Comparison of ENCODE assay signal across 17 cellular contexts in the genomic region with DNA sequence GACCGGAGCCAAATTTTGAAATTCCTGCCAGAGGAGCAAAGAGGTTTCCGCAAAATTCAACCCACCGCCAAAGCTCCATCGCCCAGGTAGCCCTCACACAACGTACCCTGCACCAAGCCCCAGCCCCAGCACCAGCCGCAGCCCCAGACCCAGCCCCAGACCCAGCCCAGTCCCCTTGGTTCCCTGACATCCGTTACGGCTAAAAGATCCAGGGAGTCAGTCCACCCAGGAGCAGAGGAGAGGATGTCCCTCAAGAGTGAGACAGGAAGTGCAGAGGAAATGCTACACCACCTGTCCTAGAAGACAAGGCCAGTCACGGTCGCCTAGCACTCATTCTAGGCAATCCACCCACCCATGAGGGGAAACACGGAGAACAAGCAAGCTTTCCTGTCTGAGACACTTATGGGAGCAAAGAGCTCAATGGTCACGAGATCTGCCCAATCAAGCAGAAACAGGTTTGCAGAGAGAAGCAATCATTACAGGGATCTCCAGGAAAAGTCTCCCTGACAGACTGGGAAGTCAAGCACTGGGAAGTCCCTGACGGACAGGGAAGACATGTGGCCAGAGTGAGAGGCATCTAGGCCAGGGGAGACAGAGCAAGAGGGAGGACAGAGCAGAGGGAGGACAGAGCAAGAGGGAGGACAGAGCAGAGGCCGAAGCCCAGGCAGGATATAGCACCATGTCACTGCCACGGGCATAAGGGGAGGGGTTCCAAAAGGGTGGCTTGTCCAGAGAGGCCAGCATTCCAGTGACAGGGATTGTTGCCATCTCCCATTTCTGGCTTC. TPM values are rescaled to one million over a fixed set of nuclear protein-coding genes. Genes with fewer than 3 reads are reported as not detected.
DNase-seq lines count a peak whose midpoint lies in the region; ATAC-seq and TF ChIP-seq lines count a peak whose summit lies in the region.
"Had no signal": no experiment of that assay in that cellular context is flagged by ENCODE, and none has a peak within 500 bp of the region (broad histone marks: within the 10 kb centered on the region; RNA-seq: fewer than 3 reads in every experiment).

No MANE protein-coding gene starts in this region.

- H3K9me3 Mint-ChIP-seq in activated T-cell treated with anti-CD3 and anti-CD28 coated beads, Interleukin-2, amount 50 U/mL, for 24 hours = peaks cover 6% of the 10 kb centered on the region
- H3K9me3 Mint-ChIP-seq in activated T-cell treated with anti-CD3 and anti-CD28 coated beads, Interleukin-2, amount 50 U/mL, for 4 hours = no peaks in the 10 kb centered on the region
- H3K9me3 Mint-ChIP-seq in activated T-helper 1 cell treated with anti-CD3 and anti-CD28 coated beads, Interleukin-12 subunit alpha, Interleukin-12 subunit beta, Interleukin-2, Interleukin-4 antibody, amounts not matched to agents 30 ng/mL and 10 ng/mL and 1 ng/mL, durations not matched to agents 14 hours and 24 hours and 36 hours = peaks cover 17% of the 10 kb centered on the region

- 63 to 76% methylated on average over 15 of the region's 15 CpGs for WGBS in upper lobe of left lung, 2 donors
- WGBS in thyroid gland, 2 donors = 71 to 76% methylated on average over 15 of the region's 15 CpGs

- ATAC-seq in activated T-cell treated with anti-CD3 and anti-CD28 coated beads, Interleukin-2, amount 50 U/mL, for 4 hours = no peak
- ATAC-seq in RWPE2 (ENCODE audit: low read depth) (no peak), upper lobe of left lung (ENCODE audit: low FRiP score in 2 of 2) (peak; percentile 31 to 64)

- H3K36me3 ChIP-seq in RWPE2 (ENCODE audit: low read depth) (no peaks in the 10 kb centered on the region), upper lobe of left lung (no peaks in the 10 kb centered on the region), thyroid gland (no peaks in the 10 kb centered on the region)

- H3K4me3 Mint-ChIP-seq in activated T-cell treated with anti-CD3 and anti-CD28 coated beads, Interleukin-2, amount 50 U/mL, for 24 hours = no peak overlapping the region
- H3K4me3 Mint-ChIP-seq in activated T-cell treated with anti-CD3 and anti-CD28 coated beads, Interleukin-2, amount 50 U/mL, for 4 hours = no peak overlapping the region
- H3K4me3 Mint-ChIP-seq in activated T-helper 1 cell treated with anti-CD3 and anti-CD28 coated beads, Interleukin-12 subunit alpha, Interleukin-12 subunit beta, Interleukin-2, Interleukin-4 antibody, amounts not matched to agents 30 ng/mL and 10 ng/mL and 1 ng/mL, durations not matched to agents 14 hours and 24 hours and 36 hours = no peak overlapping the region

- DNase-seq in activated T-cell treated with anti-CD3 and anti-CD28 coated beads, Interleukin-2, amount 50 U/mL, for 24 hours = peak; percentile 11
- no peak for DNase-seq in activated T-cell treated with anti-CD3 and anti-CD28 coated beads, Interleukin-2, amount 50 U/mL, for 4 hours
- DNase-seq in RWPE2 (ENCODE audit: low spot score) = peak; percentile 18
- peak; percentile 85 for DNase-seq in mesenteric fat pad (ENCODE audit: low spot score)
- peak in 1 of 2 donors; percentile 55 for DNase-seq in upper lobe of left lung
- DNase-seq in activated T-helper 1 cell treated with anti-CD3 and anti-CD28 coated beads, Interleukin-12 subunit alpha, Interleukin-12 subunit beta, Interleukin-2, Interleukin-4 antibody, amounts not matched to agents 30 ng/mL and 10 ng/mL and 1 ng/mL, durations not matched to agents 14 hours and 24 hours and 36 hours (ENCODE audit: low spot score) = no peak
- no peak for DNase-seq in NCI-H345 treated with DMSO at 0.1 percent for 48 hours (lab: John Stamatoyannopoulos, UW; ENCODE audit: unreplicated experiment)
- DNase-seq in thyroid gland = no peak
- DNase-seq: GM23248, HCEC 1CT, MV-4-11, NCI-H1417 treated with DMSO at 0.1 percent for 48 hours, NCI-H2081, NCI-H510A, NCI-H774 had no signal

- no peaks in the 10 kb centered on the region for H3K27me3 Mint-ChIP-seq in activated T-cell treated with anti-CD3 and anti-CD28 coated beads, Interleukin-2, amount 50 U/mL, for 24 hours
- no peaks in the 10 kb centered on the region for H3K27me3 Mint-ChIP-seq in activated T-cell treated with anti-CD3 and anti-CD28 coated beads, Interleukin-2, amount 50 U/mL, for 4 hours (ENCODE audit: low read depth)
- no peaks in the 10 kb centered on the region for H3K27me3 Mint-ChIP-seq in activated T-helper 1 cell treated with anti-CD3 and anti-CD28 coated beads, Interleukin-12 subunit alpha, Interleukin-12 subunit beta, Interleukin-2, Interleukin-4 antibody, amounts not matched to agents 30 ng/mL and 10 ng/mL and 1 ng/mL, durations not matched to agents 14 hours and 24 hours and 36 hours (ENCODE audit: insufficient read depth)

- no peak overlapping the region for H3K27ac Mint-ChIP-seq in activated T-cell treated with anti-CD3 and anti-CD28 coated beads, Interleukin-2, amount 50 U/mL, for 24 hours
- no peak overlapping the region for H3K27ac Mint-ChIP-seq in activated T-helper 1 cell treated with anti-CD3 and anti-CD28 coated beads, Interleukin-12 subunit alpha, Interleukin-12 subunit beta, Interleukin-2, Interleukin-4 antibody, amounts not matched to agents 30 ng/mL and 10 ng/mL and 1 ng/mL, durations not matched to agents 14 hours and 24 hours and 36 hours

- H3K27me3 ChIP-seq in RWPE2 (ENCODE audit: insufficient read depth, poor library complexity, severe bottlenecking) = no peaks in the 10 kb centered on the region
- no peaks in the 10 kb centered on the region for H3K27me3 ChIP-seq in upper lobe of left lung
- H3K27me3 ChIP-seq in thyroid gland = no peaks in the 10 kb centered on the region

- TF ChIP-seq CTCF in RWPE2 (IDR thresholded peaks at IDR 0.05; ENCODE audit: poor library complexity, severe bottlenecking) (no peak), upper lobe of left lung (IDR thresholded peaks at IDR 0.05) (no peak), thyroid gland (IDR thresholded peaks at IDR 0.05) (no peak)

- H3K4me1 Mint-ChIP-seq in activated T-cell treated with anti-CD3 and anti-CD28 coated beads, Interleukin-2, amount 50 U/mL, for 24 hours (ENCODE audit: low read depth) = no peaks in the 10 kb centered on the region
- H3K4me1 Mint-ChIP-seq in activated T-cell treated with anti-CD3 and anti-CD28 coated beads, Interleukin-2, amount 50 U/mL, for 4 hours (ENCODE audit: low read depth) = no peaks in the 10 kb centered on the region
- no peaks in the 10 kb centered on the region for H3K4me1 Mint-ChIP-seq in activated T-helper 1 cell treated with anti-CD3 and anti-CD28 coated beads, Interleukin-12 subunit alpha, Interleukin-12 subunit beta, Interleukin-2, Interleukin-4 antibody, amounts not matched to agents 30 ng/mL and 10 ng/mL and 1 ng/mL, durations not matched to agents 14 hours and 24 hours and 36 hours (ENCODE audit: low read depth)

- no peaks in the 10 kb centered on the region for H3K9me3 ChIP-seq in RWPE2 (ENCODE audit: severe bottlenecking)
- H3K9me3 ChIP-seq in upper lobe of left lung = peaks cover 0 to 4% (median 0%) of the 10 kb centered on the region in 4 donors
- no peaks in the 10 kb centered on the region for H3K9me3 ChIP-seq in thyroid gland

- H3K36me3 Mint-ChIP-seq in activated T-cell treated with anti-CD3 and anti-CD28 coated beads, Interleukin-2, amount 50 U/mL, for 24 hours (ENCODE audit: low read depth) = no peaks in the 10 kb centered on the region
- H3K36me3 Mint-ChIP-seq in activated T-cell treated with anti-CD3 and anti-CD28 coated beads, Interleukin-2, amount 50 U/mL, for 4 hours (ENCODE audit: insufficient read depth) = no peaks in the 10 kb centered on the region
- H3K36me3 Mint-ChIP-seq in activated T-helper 1 cell treated with anti-CD3 and anti-CD28 coated beads, Interleukin-12 subunit alpha, Interleukin-12 subunit beta, Interleukin-2, Interleukin-4 antibody, amounts not matched to agents 30 ng/mL and 10 ng/mL and 1 ng/mL, durations not matched to agents 14 hours and 24 hours and 36 hours (ENCODE audit: low read depth) = no peaks in the 10 kb centered on the region

- no peak overlapping the region for H3K27ac ChIP-seq in RWPE2 (ENCODE audit: poor library complexity, severe bottlenecking)
- H3K27ac ChIP-seq in upper lobe of left lung = no peak overlapping the region
- H3K27ac ChIP-seq in thyroid gland = no peak overlapping the region
- H3K27ac ChIP-seq: GM23248, RWPE1 had no signal

- no peak overlapping the region for H3K4me3 ChIP-seq in RWPE2 (ENCODE audit: severe bottlenecking)
- H3K4me3 ChIP-seq in upper lobe of left lung = no peak overlapping the region
- no peak overlapping the region for H3K4me3 ChIP-seq in thyroid gland (replicated peaks in 1 of 3)
- H3K4me3 ChIP-seq: GM23248 had no signal

- intact Hi-C loops in activated T-helper 1 cell treated with anti-CD3 and anti-CD28 coated beads, Interleukin-12 subunit alpha, Interleukin-12 subunit beta, Interleukin-2, Interleukin-4 antibody, amounts not matched to agents 30 ng/mL and 10 ng/mL and 1 ng/mL, durations not matched to agents 14 hours and 24 hours and 36 hours (cut with micrococcal nuclease) = no loop called here
- intact Hi-C loops in thyroid gland (cut with DNase I) = no loop called here

- no peak for TF ChIP-seq EP300 in upper lobe of left lung (IDR thresholded peaks at IDR 0.05)

- H3K4me1 ChIP-seq in RWPE2 (ENCODE audit: insufficient read depth, poor library complexity, severe bottlenecking) (no peaks in the 10 kb centered on the region), upper lobe of left lung (no peaks in the 10 kb centered on the region), thyroid gland (no peaks in the 10 kb centered on the region)

- TF ChIP-seq POLR2A in upper lobe of left lung (IDR thresholded peaks at IDR 0.05) (no peak), thyroid gland (IDR thresholded peaks at IDR 0.05) (no peak)

RNA-seq across cellular contexts. Expression of a gene that starts 15.0 kb away (rescaled TPM):
- total RNA-seq in activated T-cell treated with anti-CD3 and anti-CD28 coated beads, Interleukin-2, amount 50 U/mL, for 4 hours = not detected
- total RNA-seq in mesenteric fat pad (not detected), upper lobe of left lung (not detected), thyroid gland (not detected)
- not detected in 2 replicates for total RNA-seq in activated T-helper 1 cell treated with anti-CD3 and anti-CD28 coated beads, Interleukin-12 subunit alpha, Interleukin-12 subunit beta, Interleukin-2, Interleukin-4 antibody, amounts not matched to agents 30 ng/mL and 10 ng/mL and 1 ng/mL, durations not matched to agents 14 hours and 24 hours and 36 hours
- total RNA-seq: A172, GM23248 had no signal

Comparison
In these comparisons a context has a peak if more than half of its experiments do, and no peak if none do; other contexts are left out.
1. DNase-seq: peak in activated T-cell treated with anti-CD3 and anti-CD28 coated beads, Interleukin-2, amount 50 U/mL, for 24 hours (single experiment), RWPE2 (single experiment) and mesenteric fat pad (single experiment); none in activated T-cell treated with anti-CD3 and anti-CD28 coated beads, Interleukin-2, amount 50 U/mL, for 4 hours (single experiment), activated T-helper 1 cell treated with anti-CD3 and anti-CD28 coated beads, Interleukin-12 subunit alpha, Interleukin-12 subunit beta, Interleukin-2, Interleukin-4 antibody, amounts not matched to agents 30 ng/mL and 10 ng/mL and 1 ng/mL, durations not matched to agents 14 hours and 24 hours and 36 hours (single experiment), NCI-H345 treated with DMSO at 0.1 percent for 48 hours (single experiment) and thyroid gland (0 of 2).
2. ATAC-seq: peak in upper lobe of left lung (2 of 2); none in activated T-cell treated with anti-CD3 and anti-CD28 coated beads, Interleukin-2, amount 50 U/mL, for 4 hours (0 of 2) and RWPE2 (single experiment).